In genomic region chr1:117609471-117609911, GRCh38 we compare ENCODE assay signal across 14 cellular contexts. TPM values are rescaled to one million over a fixed set of nuclear protein-coding genes. Genes with fewer than 3 reads are reported as not detected.
DNase-seq lines count a peak whose midpoint lies in the region; ATAC-seq and TF ChIP-seq lines count a peak whose summit lies in the region.
"Had no signal": no experiment of that assay in that cellular context is flagged by ENCODE, and none has a peak within 500 bp of the region (broad histone marks: within the 10 kb centered on the region; RNA-seq: fewer than 3 reads in every experiment).

No MANE protein-coding gene starts in this region.

- H2BK5ac ChIP-seq in mesenchymal stem cell (ENCODE audit: low read depth, low read length, poor library complexity, severe bottlenecking), result no peak overlapping the region

- TF ChIP-seq POLR2A in upper lobe of left lung (IDR thresholded peaks at IDR 0.05), result no peak

- H3F3A ChIP-seq in PC-9 (ENCODE audit: insufficient read depth, low read depth), result peaks cover 14% of the 10 kb centered on the region; the same call in 1 of the 2 replicates

- 89% methylated on average over 11 of the region's 12 CpGs for WGBS in mesenchymal stem cell
- WGBS in upper lobe of left lung, 2 donors, result 71 to 80% methylated on average over 7 to 11 of the region's 12 CpGs

- TF ChIP-seq EP300 in upper lobe of left lung (IDR thresholded peaks at IDR 0.05), result no peak

- H3K4me1 Mint-ChIP-seq in T-helper 1 cell treated with Interleukin-12 subunit alpha and Interleukin-12 subunit beta and Interleukin-4 antibody, amounts not matched to agents 30 μg/mL and 1 μg/mL, for 36 hours (ENCODE audit: low read depth), result peaks cover 65% of the 10 kb centered on the region

- BruUV-seq in PC-9 (replicated peaks; lab: Mats Ljungman, UMichigan), result no TSS peak

- no peaks in the 10 kb centered on the region for H3K79me2 ChIP-seq in PC-9 (ENCODE audit: low read depth)

- no peaks in the 10 kb centered on the region for H3K9me3 Mint-ChIP-seq in T-helper 1 cell treated with Interleukin-12 subunit alpha and Interleukin-12 subunit beta and Interleukin-4 antibody, amounts not matched to agents 30 μg/mL and 1 μg/mL, for 36 hours
- H3K9me3 Mint-ChIP-seq: stimulated activated naive CD8-positive, alpha-beta T cell treated with anti-CD3 and anti-CD28 coated beads, Interleukin-15, Interleukin-2, amounts not matched to agents 100 ng/mL and 50 ng/mL, for 24 hours had no signal

- no peak overlapping the region for H3K9ac ChIP-seq in mesenchymal stem cell (ENCODE audit: low read length)

- H3K9me2 ChIP-seq in PC-9 (ENCODE audit: insufficient read depth), result no peaks in the 10 kb centered on the region

- H3K4me3 ChIP-seq in coronary artery (peak overlapping the region; percentile 27), mesenchymal stem cell (ENCODE audit: insufficient read depth in 1 of 2, low read depth in 1 of 2, low read length in 2 of 2) (no peak overlapping the region), upper lobe of left lung (peak overlapping the region in 3 of 4 donors; percentile 4 to 83 (median 20)), PC-9 (no peak overlapping the region)

- no peak overlapping the region for H2AFZ ChIP-seq in mesenchymal stem cell (ENCODE audit: low read depth, low read length)
- no peak overlapping the region for H2AFZ ChIP-seq in PC-9

- no peak overlapping the region for H4K8ac ChIP-seq in mesenchymal stem cell (ENCODE audit: low read length)

- H3K27ac Mint-ChIP-seq in T-helper 1 cell treated with Interleukin-12 subunit alpha and Interleukin-12 subunit beta and Interleukin-4 antibody, amounts not matched to agents 30 μg/mL and 1 μg/mL, for 36 hours, result no peak overlapping the region
- H3K27ac Mint-ChIP-seq: stimulated activated naive CD8-positive, alpha-beta T cell treated with anti-CD3 and anti-CD28 coated beads, Interleukin-15, Interleukin-2, amounts not matched to agents 100 ng/mL and 50 ng/mL, for 24 hours had no signal

- CTCF ChIA-PET in PC-9 (lab: Charles Lee), result no interaction called here

- no peak overlapping the region for H2BK12ac ChIP-seq in mesenchymal stem cell (ENCODE audit: low read length in 2 of 2)

- peaks cover 17% of the 10 kb centered on the region for H3K27me3 Mint-ChIP-seq in T-helper 1 cell treated with Interleukin-12 subunit alpha and Interleukin-12 subunit beta and Interleukin-4 antibody, amounts not matched to agents 30 μg/mL and 1 μg/mL, for 36 hours (ENCODE audit: low read depth)
- H3K27me3 Mint-ChIP-seq: stimulated activated naive CD8-positive, alpha-beta T cell treated with anti-CD3 and anti-CD28 coated beads, Interleukin-15, Interleukin-2, amounts not matched to agents 100 ng/mL and 50 ng/mL, for 24 hours had no signal

- H3K4me1 ChIP-seq in mesenchymal stem cell (ENCODE audit: control insufficient read depth, insufficient read depth, low read depth, low read length), result peaks cover 16% of the 10 kb centered on the region
- peaks cover 13 to 53% (median 29%) of the 10 kb centered on the region in 4 donors for H3K4me1 ChIP-seq in upper lobe of left lung
- H3K4me1 ChIP-seq in PC-9 (replicated peaks; ENCODE audit: insufficient read depth), result peaks cover 30% of the 10 kb centered on the region

- H3K4ac ChIP-seq in mesenchymal stem cell (ENCODE audit: low read depth in 1 of 2, low read length in 2 of 2), result no peak overlapping the region

- no peak overlapping the region for H2AK5ac ChIP-seq in mesenchymal stem cell (ENCODE audit: low read length, severe bottlenecking)

- H3K4me2 ChIP-seq in mesenchymal stem cell (ENCODE audit: low read length, poor library complexity, severe bottlenecking), result no peak overlapping the region
- H3K4me2 ChIP-seq in PC-9, result no peak overlapping the region

- no peak overlapping the region for H4K91ac ChIP-seq in mesenchymal stem cell (ENCODE audit: low read length)

- intact Hi-C loops in PC-9 (cut with micrococcal nuclease; ENCODE audit: unreplicated experiment), result loop anchor here (5.0 to 10.0 kb wide), 2 partner anchors 215 to 487 kb away; partner anchors contain the start of gene TRIM45

- peak overlapping the region; percentile 23 for H3K4me3 Mint-ChIP-seq in T-helper 1 cell treated with Interleukin-12 subunit alpha and Interleukin-12 subunit beta and Interleukin-4 antibody, amounts not matched to agents 30 μg/mL and 1 μg/mL, for 36 hours
- H3K4me3 Mint-ChIP-seq: stimulated activated naive CD8-positive, alpha-beta T cell treated with anti-CD3 and anti-CD28 coated beads, Interleukin-15, Interleukin-2, amounts not matched to agents 100 ng/mL and 50 ng/mL, for 24 hours had no signal

- no peak overlapping the region for H3K18ac ChIP-seq in mesenchymal stem cell (ENCODE audit: low read depth in 1 of 2, low read length in 2 of 2)

- H3K14ac ChIP-seq in mesenchymal stem cell (ENCODE audit: low read length in 2 of 2), result no peak overlapping the region

- H3K27me3 ChIP-seq in mesenchymal stem cell (ENCODE audit: control insufficient read depth in 1 of 2, insufficient read depth in 1 of 2, low read length in 2 of 2), result peaks cover 23 to 27% of the 10 kb centered on the region in 2 experiments
- no peaks in the 10 kb centered on the region for H3K27me3 ChIP-seq in upper lobe of left lung
- no peaks in the 10 kb centered on the region for H3K27me3 ChIP-seq in PC-9 (ENCODE audit: insufficient read depth, low read depth)

- H3K36me3 ChIP-seq in mesenchymal stem cell (ENCODE audit: control insufficient read depth in 1 of 2, insufficient read depth in 2 of 2, low read depth in 1 of 2, low read length in 2 of 2) (no peaks in the 10 kb centered on the region), upper lobe of left lung (no peaks in the 10 kb centered on the region), PC-9 (ENCODE audit: low read depth) (no peaks in the 10 kb centered on the region)

- DNase-seq in T-helper 1 cell (no peak), coronary artery (ENCODE audit: low spot score) (peak; percentile 72), mesenchymal stem cell (peak; percentile 51), upper lobe of left lung (peak in 1 of 2 donors; percentile 65), PC-9 (no peak), dermis blood vessel endothelial cell (no peak)
- DNase-seq: activated T-cell treated with anti-CD3 and anti-CD28 coated beads for 4 hours, KBM-7, NCI-H146, NCI-H526 had no signal

- no peaks in the 10 kb centered on the region for H3K79me1 ChIP-seq in mesenchymal stem cell (replicated peaks; ENCODE audit: low read length, poor library complexity, severe bottlenecking)

- H2BK120ac ChIP-seq in mesenchymal stem cell (ENCODE audit: low read depth, low read length), result no peak overlapping the region

- no peaks in the 10 kb centered on the region for H4K20me1 ChIP-seq in PC-9 (ENCODE audit: insufficient read depth)

- no peak for ATAC-seq in upper lobe of left lung (ENCODE audit: low FRiP score in 2 of 2)
- ATAC-seq in HG02870 (IDR thresholded peaks at IDR 0.05; ENCODE audit: unreplicated experiment), result no peak

- H3K27ac ChIP-seq in coronary artery (peak overlapping the region in 1 of 2 donors; percentile 61), mesenchymal stem cell (ENCODE audit: low read length, poor library complexity, severe bottlenecking) (no peak overlapping the region), upper lobe of left lung (no peak overlapping the region), PC-9 (no peak overlapping the region)
- H3K27ac ChIP-seq: 22Rv1 had no signal

- H2BK15ac ChIP-seq in mesenchymal stem cell (ENCODE audit: low read depth, poor library complexity, severe bottlenecking), result no peak overlapping the region

- TF ChIP-seq CTCF in coronary artery (IDR thresholded peaks at IDR 0.05) (no peak), upper lobe of left lung (IDR thresholded peaks at IDR 0.05) (no peak), PC-9 (conservative IDR thresholded peaks at IDR 0.05) (no peak)

- no peaks in the 10 kb centered on the region for H3K9me3 ChIP-seq in mesenchymal stem cell (ENCODE audit: control insufficient read depth, low read length)
- H3K9me3 ChIP-seq in upper lobe of left lung, result no peaks in the 10 kb centered on the region
- H3K9me3 ChIP-seq in PC-9 (ENCODE audit: insufficient read depth, low read depth), result no peaks in the 10 kb centered on the region

- no peak overlapping the region for H3K23ac ChIP-seq in mesenchymal stem cell (ENCODE audit: low read length in 2 of 2)

- POLR2A ChIA-PET in PC-9 (lab: Charles Lee; ENCODE audit: unreplicated experiment), result no interaction called here

- H3K36me3 Mint-ChIP-seq in T-helper 1 cell treated with Interleukin-12 subunit alpha and Interleukin-12 subunit beta and Interleukin-4 antibody, amounts not matched to agents 30 μg/mL and 1 μg/mL, for 36 hours (ENCODE audit: low read depth), result peaks cover 31% of the 10 kb centered on the region

RNA-seq across cellular contexts. Expression of gene TENT5C, which starts 3.6 kb away (rescaled TPM):
- 1.3 TPM for polyA plus RNA-seq in mesenchymal stem cell (2013, experiment 1 of 2)
- polyA plus RNA-seq in mesenchymal stem cell (2013, experiment 2 of 2), result 1.3 TPM
- total RNA-seq in upper lobe of left lung (10 to 100 TPM in 5 of 6 donors, 1 to 10 TPM in 1; 8.1 to 37.8 (median 18.4) TPM), PC-9 (2021) (3.9 and 4.3 TPM in 2 replicates), dermis blood vessel endothelial cell (0.51 and 0.98 TPM in 2 replicates)

Comparison
In these comparisons a context has a peak if more than half of its experiments do, and no peak if none do; other contexts are left out.
1. DNase-seq: peak in coronary artery (single experiment) and mesenchymal stem cell (single experiment); none in T-helper 1 cell (0 of 5), PC-9 (0 of 2) and dermis blood vessel endothelial cell (single experiment).
2. H3K4me3 ChIP-seq: peak in coronary artery (single experiment) and upper lobe of left lung (3 of 4); none in mesenchymal stem cell (0 of 2) and PC-9 (single experiment).